In genomic region chr2:224400174-224400810, GRCh38 we compare ENCODE assay signal across 1 cellular context.
TF ChIP-seq lines count a peak whose summit lies in the region.

No MANE protein-coding gene starts in this region.

TF ChIP-seq in endothelial cell of umbilical vein, 7 proteins besides CTCF, POLR2A, EP300 and RAD21:
- TF ChIP-seq EZH2 (IDR thresholded peaks at IDR 0.05; ENCODE audit: borderline replicate concordance, low read depth, low read length, severe bottlenecking) (no peak), POLR2AphosphoS5 (IDR thresholded peaks at IDR 0.05; ENCODE audit: insufficient read depth, low read depth, low read length) (peak; percentile 28)
